In genomic region chr7:12573885-12574284, GRCh38 we compare ENCODE assay signal across 30 cellular contexts. TPM values are rescaled to one million over a fixed set of nuclear protein-coding genes. Genes with fewer than 3 reads are reported as not detected.
"Had no signal": no experiment of that assay in that cellular context is flagged by ENCODE, and none has a peak within 500 bp of the region (broad histone marks: within the 10 kb centered on the region; RNA-seq: fewer than 3 reads in every experiment).

No MANE protein-coding gene starts in this region.

- H3K27ac ChIP-seq: gastroesophageal sphincter, hepatocyte, ovary, right lobe of liver, thoracic aorta, uterus, WERI-Rb-1 had no signal

- H3K27ac Mint-ChIP-seq: activated T-helper 17 cell treated with anti-CD3 and anti-CD28 coated beads, Interleukin-2, amount 50 U/mL, for 72 hours; effector memory CD8-positive, alpha-beta T cell; naive thymus-derived CD4-positive, alpha-beta T cell; progenitor cell of endocrine pancreas had no signal

- H3K36me3 Mint-ChIP-seq: naive thymus-derived CD4-positive, alpha-beta T cell had no signal

- ATAC-seq: activated CD4-positive, CD25-positive, alpha-beta regulatory T cell treated with anti-CD3 and anti-CD28 coated beads, Interleukin-2, amount 50 U/mL, for 24 hours; activated T-helper 17 cell treated with anti-CD3 and anti-CD28 coated beads, Interleukin-2, amount 50 U/mL, for 72 hours; effector memory CD8-positive, alpha-beta T cell; gastroesophageal sphincter; left cardiac atrium; left ventricle myocardium superior; naive thymus-derived CD4-positive, alpha-beta T cell; right lobe of liver; stimulated activated naive CD8-positive, alpha-beta T cell treated with anti-CD3 and anti-CD28 coated beads, Interleukin-15, Interleukin-2, amounts not matched to agents 100 U/mL and 50 U/mL, for 24 hours had no signal

- H3K4me3 Mint-ChIP-seq: activated T-helper 17 cell treated with anti-CD3 and anti-CD28 coated beads, Interleukin-2, amount 50 U/mL, for 72 hours; effector memory CD8-positive, alpha-beta T cell; naive thymus-derived CD4-positive, alpha-beta T cell had no signal

- H3K9me3 Mint-ChIP-seq: activated T-helper 17 cell treated with anti-CD3 and anti-CD28 coated beads, Interleukin-2, amount 50 U/mL, for 72 hours; effector memory CD8-positive, alpha-beta T cell had no signal

- DNase-seq: activated CD4-positive, alpha-beta T cell treated with anti-CD3 and anti-CD28 coated beads for 48 hours; activated CD4-positive, alpha-beta T cell treated with anti-CD3 and anti-CD28 coated beads, Interleukin-2, amount 50 U/mL, for 48 hours; activated CD8-positive, alpha-beta memory T cell treated with anti-CD3 and anti-CD28 coated beads, Interleukin-2, amount 50 U/mL, for 4 hours; activated gamma-delta T cell treated with Interleukin-2 at 50 U/mL for 16 hours; activated naive CD4-positive, alpha-beta T cell treated with anti-CD3 and anti-CD28 coated beads, Interleukin-2, amount 50 U/mL, for 16 hours; activated T-cell treated with anti-CD3 and anti-CD28 coated beads, Interleukin-2, amount 50 U/mL, for 1 hour; amniotic stem cell; caudate nucleus; cortex of kidney; effector memory CD8-positive, alpha-beta T cell; erythroblast; islet precursor cell; left cardiac atrium; left ventricle myocardium superior; mammary epithelial cell; naive thymus-derived CD4-positive, alpha-beta T cell; ovary; right lobe of liver; stimulated activated CD4-positive, alpha-beta T cell treated with anti-CD3 and anti-CD28 coated beads, Interleukin-12 subunit alpha, Interleukin-12 subunit beta, amount 100 ng/mL, for 4 hours; stimulated activated CD4-positive, alpha-beta T cell treated with anti-CD3 and anti-CD28 coated beads, Interleukin-4, amount 100 ng/mL, for 1 hour; stimulated activated naive CD8-positive, alpha-beta T cell treated with anti-CD3 and anti-CD28 coated beads, Interleukin-15, Interleukin-2, amounts not matched to agents 100 U/mL and 50 U/mL, for 24 hours; trophoblast cell; uterus; WERI-Rb-1 had no signal

RNA-seq across cellular contexts. Expression of gene SCIN, which starts 3.4 kb away (rescaled TPM):
- total RNA-seq: mammary epithelial cell had no signal
